In genomic region chr1:183244466-183244865, GRCh38 we compare ENCODE assay signal across 9 cellular contexts. TPM values are rescaled to one million over a fixed set of nuclear protein-coding genes. Genes with fewer than 3 reads are reported as not detected.
DNase-seq lines count a peak whose midpoint lies in the region; ATAC-seq and TF ChIP-seq lines count a peak whose summit lies in the region.
"Had no signal": no experiment of that assay in that cellular context is flagged by ENCODE, and none has a peak within 500 bp of the region (broad histone marks: within the 10 kb centered on the region; RNA-seq: fewer than 3 reads in every experiment).

No MANE protein-coding gene starts in this region.

- no peak overlapping the region for H4K91ac ChIP-seq in mesenchymal stem cell (ENCODE audit: low read length)

- H3K4me2 ChIP-seq in mesenchymal stem cell (ENCODE audit: low read length, poor library complexity, severe bottlenecking) = no peak overlapping the region

- DNase-seq in A673 (ENCODE audit: low spot score) (peak; percentile 88), NCI-H2171 (lab: John Stamatoyannopoulos, UW) (peak; percentile 97), esophagus squamous epithelium (lab: John Stamatoyannopoulos, UW) (no peak), mesenchymal stem cell (peak; percentile 93), 8988T (no peak), amygdala (lab: John Stamatoyannopoulos, UW) (no peak), A172 (ENCODE audit: low spot score) (no peak)
- DNase-seq: HFFc6 had no signal

- no peak for ATAC-seq in GM19455 (IDR thresholded peaks at IDR 0.05; ENCODE audit: unreplicated experiment)

- no peaks in the 10 kb centered on the region for H3K79me1 ChIP-seq in mesenchymal stem cell (replicated peaks; ENCODE audit: low read length, poor library complexity, severe bottlenecking)

- TF ChIP-seq CTCF in A673 (conservative IDR thresholded peaks at IDR 0.05; ENCODE audit: low read depth, low read length) = no peak
- TF ChIP-seq CTCF in esophagus squamous epithelium (IDR thresholded peaks at IDR 0.05) = no peak

- H3K36me3 ChIP-seq in A673 (ENCODE audit: insufficient read depth, low read length, poor library complexity, severe bottlenecking) (no peaks in the 10 kb centered on the region), esophagus squamous epithelium (peaks cover 0 to 22% (median 0%) of the 10 kb centered on the region in 3 donors), mesenchymal stem cell (ENCODE audit: control insufficient read depth in 1 of 2, insufficient read depth in 2 of 2, low read depth in 1 of 2, low read length in 2 of 2) (no peaks in the 10 kb centered on the region)

- peak overlapping the region; percentile 83 for H3K9ac ChIP-seq in mesenchymal stem cell (ENCODE audit: low read length)

- no peaks in the 10 kb centered on the region for H3K27me3 ChIP-seq in A673 (replicated peaks; ENCODE audit: insufficient read depth, low read depth, low read length, poor library complexity)
- no peaks in the 10 kb centered on the region for H3K27me3 ChIP-seq in esophagus squamous epithelium
- H3K27me3 ChIP-seq in mesenchymal stem cell (ENCODE audit: control insufficient read depth in 1 of 2, insufficient read depth in 1 of 2, low read length in 2 of 2) = no peaks in the 10 kb centered on the region

- peak overlapping the region in 1 of 2 experiments; percentile 49 for H2BK12ac ChIP-seq in mesenchymal stem cell (ENCODE audit: low read length in 2 of 2)

- H3K4me3 ChIP-seq in A673 (ENCODE audit: low read depth, low read length, poor library complexity, severe bottlenecking) (no peak overlapping the region), esophagus squamous epithelium (no peak overlapping the region), mesenchymal stem cell (ENCODE audit: insufficient read depth in 1 of 2, low read depth in 1 of 2, low read length in 2 of 2) (peak overlapping the region in 1 of 2 experiments; percentile 36)

- H2BK5ac ChIP-seq in mesenchymal stem cell (ENCODE audit: low read depth, low read length, poor library complexity, severe bottlenecking) = no peak overlapping the region

- no peak overlapping the region for H2BK120ac ChIP-seq in mesenchymal stem cell (ENCODE audit: low read depth, low read length)

- no peak overlapping the region for H2AFZ ChIP-seq in mesenchymal stem cell (ENCODE audit: low read depth, low read length)

- no peaks in the 10 kb centered on the region for H3K9me3 ChIP-seq in A673 (ENCODE audit: low read depth, low read length, poor library complexity, severe bottlenecking)
- no peaks in the 10 kb centered on the region for H3K9me3 ChIP-seq in esophagus squamous epithelium
- H3K9me3 ChIP-seq in mesenchymal stem cell (ENCODE audit: control insufficient read depth, low read length) = no peaks in the 10 kb centered on the region

- 79 to 83% methylated on average over 1 of the region's 1 CpG for WGBS in esophagus squamous epithelium, 2 donors
- 0% methylated on average over 1 of the region's 1 CpG for WGBS in mesenchymal stem cell

- no peak overlapping the region for H2AK5ac ChIP-seq in mesenchymal stem cell (ENCODE audit: low read length, severe bottlenecking)

- TF ChIP-seq POLR2A in esophagus squamous epithelium (IDR thresholded peaks at IDR 0.05) = no peak

- no peak overlapping the region for H3K23ac ChIP-seq in mesenchymal stem cell (ENCODE audit: low read length in 2 of 2)

- intact Hi-C loops in A673 (cut with micrococcal nuclease; ENCODE audit: unreplicated experiment) = no loop called here
- intact Hi-C loops in esophagus squamous epithelium (cut with DNase I) = no loop called here

- CTCF ChIA-PET in A673 (lab: Charles Lee) = interaction anchor here (1.5 kb wide), 1 partner anchor 10 kb away, joined by 8 read pairs; no protein-coding TSS in a partner anchor

- H2BK15ac ChIP-seq in mesenchymal stem cell (ENCODE audit: low read depth, poor library complexity, severe bottlenecking) = no peak overlapping the region

- H3K4me1 ChIP-seq in A673 (ENCODE audit: insufficient read depth, low read length, poor library complexity, severe bottlenecking) (peaks cover 15% of the 10 kb centered on the region), esophagus squamous epithelium (peaks cover 0 to 11% (median 6%) of the 10 kb centered on the region in 3 donors), mesenchymal stem cell (ENCODE audit: control insufficient read depth, insufficient read depth, low read depth, low read length) (no peaks in the 10 kb centered on the region)

- H3K14ac ChIP-seq in mesenchymal stem cell (ENCODE audit: low read length in 2 of 2) = no peak overlapping the region

- H3K27ac ChIP-seq in A673 (ENCODE audit: low read depth, low read length, poor library complexity, severe bottlenecking) = no peak overlapping the region
- H3K27ac ChIP-seq in esophagus squamous epithelium = peak overlapping the region in 3 of 4 donors; percentile 58 to 85 (median 79)
- no peak overlapping the region for H3K27ac ChIP-seq in mesenchymal stem cell (ENCODE audit: low read length, poor library complexity, severe bottlenecking)

- H3K4ac ChIP-seq in mesenchymal stem cell (ENCODE audit: low read depth in 1 of 2, low read length in 2 of 2) = no peak overlapping the region

- no peak overlapping the region for H4K8ac ChIP-seq in mesenchymal stem cell (ENCODE audit: low read length)

- no TSS peak for BruUV-seq in A673 (replicated peaks; lab: Mats Ljungman, UMichigan)

- no peak overlapping the region for H3K18ac ChIP-seq in mesenchymal stem cell (ENCODE audit: low read depth in 1 of 2, low read length in 2 of 2)

- POLR2A ChIA-PET in A673 (lab: Charles Lee; ENCODE audit: low non-redundant PET) = no interaction called here

RNA-seq across cellular contexts. Expression of gene LAMC2, which starts 58.4 kb away (rescaled TPM):
- total RNA-seq in A673 (2021) = 0.11 and 0.26 TPM in 2 replicates
- 10 to 100 TPM in 3 of 4 donors, 1 to 10 TPM in 1; 9.4 to 17.4 (median 15.9) TPM for total RNA-seq in esophagus squamous epithelium
- 0.37 TPM for polyA plus RNA-seq in mesenchymal stem cell (2013, experiment 1 of 2)
- polyA plus RNA-seq in mesenchymal stem cell (2013, experiment 2 of 2) = 0.38 TPM
- total RNA-seq in A172 (2014; rRNA removed; shearing (Covaris generic)) = 24.5 and 36.8 TPM in 2 replicates

Comparison
In these comparisons a context has a peak if more than half of its experiments do, and no peak if none do; other contexts are left out.
1. DNase-seq: peak in A673 (single experiment), NCI-H2171 (single experiment) and mesenchymal stem cell (single experiment); none in esophagus squamous epithelium (single experiment), 8988T (single experiment), amygdala (0 of 56) and A172 (single experiment).
2. H3K27ac ChIP-seq: peak in esophagus squamous epithelium (3 of 4); none in A673 (single experiment) and mesenchymal stem cell (single experiment).